1 cellular context compared by ENCODE assay signal in the genomic region with DNA sequence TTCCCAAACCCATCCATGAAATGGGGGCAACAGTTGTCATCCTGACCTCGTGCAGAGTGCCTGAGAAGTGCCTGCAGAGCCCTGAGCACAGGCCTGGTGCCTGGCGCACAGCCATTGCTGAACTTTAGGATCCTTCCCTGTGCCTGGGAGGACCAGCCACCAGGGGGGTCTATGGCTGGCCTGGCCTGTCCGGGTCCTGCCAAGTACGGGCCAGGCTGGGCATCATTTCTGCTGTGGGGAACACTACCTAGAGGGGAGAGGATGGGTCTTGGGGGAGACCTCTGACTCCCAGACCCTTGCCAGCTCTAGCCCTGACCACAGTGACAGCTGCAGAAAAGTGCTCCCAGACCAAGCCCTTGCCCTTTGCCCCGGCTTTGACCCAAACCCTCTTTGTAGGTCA. TPM values are rescaled to one million over a fixed set of nuclear protein-coding genes. Genes with fewer than 3 reads are reported as not detected.
"Had no signal": no experiment of that assay in that cellular context is flagged by ENCODE, and none has a peak within 500 bp of the region (broad histone marks: within the 10 kb centered on the region; RNA-seq: fewer than 3 reads in every experiment).

No MANE protein-coding gene starts in this region.

RNA-seq across cellular contexts. Expression of gene RNU1-4, which starts 28.2 kb away (rescaled TPM):
- total RNA-seq: myocyte had no signal

RNA-seq across cellular contexts. Expression of gene RNU1-3, which starts 45.4 kb away (rescaled TPM):
- total RNA-seq: myocyte had no signal
